In the genomic region with DNA sequence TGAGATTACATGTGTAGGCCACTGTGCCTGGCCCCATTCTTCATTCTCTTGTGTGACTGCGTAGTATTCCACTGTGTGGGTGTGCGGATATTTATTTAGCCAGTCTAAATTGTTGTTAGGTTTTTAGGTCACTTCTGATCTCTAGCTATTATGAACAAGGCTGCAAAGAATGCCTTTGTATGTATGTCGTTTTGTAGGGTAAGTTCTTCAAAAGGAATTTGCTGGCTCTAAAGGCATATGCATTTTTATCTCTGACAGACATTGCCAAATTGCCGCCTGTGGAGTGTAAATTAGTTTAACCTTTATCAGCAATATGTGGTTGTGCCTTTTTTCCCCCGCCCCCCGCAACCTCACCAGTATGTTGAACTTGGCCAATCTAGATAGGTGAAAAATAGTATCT, we compare ENCODE assay signal across 22 cellular contexts. TPM values are rescaled to one million over a fixed set of nuclear protein-coding genes. Genes with fewer than 3 reads are reported as not detected.
"Had no signal": no experiment of that assay in that cellular context is flagged by ENCODE, and none has a peak within 500 bp of the region (broad histone marks: within the 10 kb centered on the region; RNA-seq: fewer than 3 reads in every experiment).

No MANE protein-coding gene starts in this region.

- H3K27ac ChIP-seq: ascending aorta, epithelial cell of prostate, hepatocyte, left lung, neutrophil, tibial artery had no signal

- H3K9me3 Mint-ChIP-seq: activated CD4-positive, alpha-beta T cell treated with anti-CD3 and anti-CD28 coated beads, Interleukin-2, amount 10 ng/mL, durations not matched to agents 7 days and 5 days; activated naive CD8-positive, alpha-beta T cell treated with anti-CD3 and anti-CD28 coated beads, Interleukin-2, amount 10 ng/mL, durations not matched to agents 7 days and 5 days; memory B cell; natural killer cell; stimulated activated naive B cell treated with anti-CD40 and anti-IgM and Interleukin-4, amounts not matched to agents 10 μg/mL and 1 μg/mL and 100 μg/mL, for 72 hours had no signal

- DNase-seq: activated CD4-positive, alpha-beta T cell treated with anti-CD3 and anti-CD28 coated beads, Interleukin-2, amount 10 ng/mL, durations not matched to agents 7 days and 5 days; activated CD4-positive, CD25-positive, alpha-beta regulatory T cell; activated naive CD4-positive, alpha-beta T cell; activated naive CD8-positive, alpha-beta T cell treated with anti-CD3 and anti-CD28 coated beads, Interleukin-2, amount 10 ng/mL, durations not matched to agents 7 days and 5 days; activated T-cell treated with anti-CD3 and anti-CD28 coated beads for 4 hours; caudate nucleus; cortex of kidney; effector CD8-positive, alpha-beta T cell; kidney; natural killer cell; retina; SK-N-SH; stimulated activated CD4-positive, alpha-beta T cell treated with anti-CD3 and anti-CD28 coated beads, Interleukin-2, amount 100 ng/mL, for 48 hours; stimulated activated naive B cell treated with anti-CD40 and anti-IgM and Interleukin-4, amounts not matched to agents 10 μg/mL and 1 μg/mL and 100 μg/mL, for 72 hours; T-helper 1 cell; tibial artery had no signal

- H3K9me3 ChIP-seq: ascending aorta, left lung, neutrophil, SK-N-SH, tibial artery had no signal

- H3K4me1 Mint-ChIP-seq: activated CD4-positive, alpha-beta T cell treated with anti-CD3 and anti-CD28 coated beads, Interleukin-2, amount 10 ng/mL, durations not matched to agents 7 days and 5 days had no signal

- H3K27ac Mint-ChIP-seq: activated CD4-positive, alpha-beta T cell treated with anti-CD3 and anti-CD28 coated beads, Interleukin-2, amount 10 ng/mL, durations not matched to agents 7 days and 5 days; activated naive CD8-positive, alpha-beta T cell treated with anti-CD3 and anti-CD28 coated beads, Interleukin-2, amount 10 ng/mL, durations not matched to agents 7 days and 5 days; memory B cell; natural killer cell; stimulated activated naive B cell treated with anti-CD40 and anti-IgM and Interleukin-4, amounts not matched to agents 10 μg/mL and 1 μg/mL and 100 μg/mL, for 72 hours had no signal

- H3K4me3 Mint-ChIP-seq: activated CD4-positive, alpha-beta T cell treated with anti-CD3 and anti-CD28 coated beads, Interleukin-2, amount 10 ng/mL, durations not matched to agents 7 days and 5 days; activated naive CD8-positive, alpha-beta T cell treated with anti-CD3 and anti-CD28 coated beads, Interleukin-2, amount 10 ng/mL, durations not matched to agents 7 days and 5 days; memory B cell; natural killer cell; stimulated activated naive B cell treated with anti-CD40 and anti-IgM and Interleukin-4, amounts not matched to agents 10 μg/mL and 1 μg/mL and 100 μg/mL, for 72 hours had no signal

- H3K4me3 ChIP-seq: ascending aorta, hepatocyte, left lung, tibial artery had no signal

- H3K27me3 ChIP-seq: ascending aorta, hepatocyte, left lung, neutrophil, tibial artery had no signal

- H3K27me3 Mint-ChIP-seq: activated CD4-positive, alpha-beta T cell treated with anti-CD3 and anti-CD28 coated beads, Interleukin-2, amount 10 ng/mL, durations not matched to agents 7 days and 5 days; activated naive CD8-positive, alpha-beta T cell treated with anti-CD3 and anti-CD28 coated beads, Interleukin-2, amount 10 ng/mL, durations not matched to agents 7 days and 5 days; memory B cell; stimulated activated naive B cell treated with anti-CD40 and anti-IgM and Interleukin-4, amounts not matched to agents 10 μg/mL and 1 μg/mL and 100 μg/mL, for 72 hours had no signal

- H3K36me3 Mint-ChIP-seq: natural killer cell had no signal

- H3K4me1 ChIP-seq: ascending aorta, left lung, tibial artery had no signal

- ATAC-seq: left lung; natural killer cell; stimulated activated naive B cell treated with anti-CD40 and anti-IgM and Interleukin-4, amounts not matched to agents 10 μg/mL and 1 μg/mL and 100 μg/mL, for 72 hours had no signal

RNA-seq across cellular contexts. Expression of a gene that starts 30.3 kb away (rescaled TPM):
- total RNA-seq: activated CD4-positive, alpha-beta T cell treated with anti-CD3 and anti-CD28 coated beads, Interleukin-2, amount 10 ng/mL, durations not matched to agents 7 days and 5 days had no signal
